27 cellular contexts compared by ENCODE assay signal in genomic region chr1:227777646-227778045, GRCh38. TPM values are rescaled to one million over a fixed set of nuclear protein-coding genes. Genes with fewer than 3 reads are reported as not detected.
DNase-seq lines count a peak whose midpoint lies in the region; ATAC-seq and TF ChIP-seq lines count a peak whose summit lies in the region.
"Had no signal": no experiment of that assay in that cellular context is flagged by ENCODE, and none has a peak within 500 bp of the region (broad histone marks: within the 10 kb centered on the region; RNA-seq: fewer than 3 reads in every experiment).

No MANE protein-coding gene starts in this region.

- peak; percentile 50 for DNase-seq in cardiac septum (ENCODE audit: low spot score)
- DNase-seq in right atrium auricular region (ENCODE audit: low spot score): no peak
- no peak for DNase-seq in endodermal cell
- peak in 3 of 5 donors; percentile 8 to 19 (median 17) for DNase-seq in ovary
- DNase-seq in upper lobe of right lung: peak; percentile 11
- no peak for DNase-seq in stimulated activated naive CD8-positive, alpha-beta T cell treated with anti-CD3 and anti-CD28 coated beads, Interleukin-15, amount 100 ng/mL, for 72 hours
- no peak for DNase-seq in aorta
- DNase-seq in nucleus accumbens (lab: John Stamatoyannopoulos, UW): no peak
- DNase-seq: CD4-positive, CD25-positive, alpha-beta regulatory T cell; DMS153; DND-41; H9; IMR-90; KG1; MG63; NCI-H1105 treated with DMSO at 0.1 percent for 48 hours; NCI-H146; NCI-H2029; NCI-H446; NCI-H524 treated with DMSO at 0.1 percent for 48 hours; NCI-H774; PC-3 had no signal

- no peak overlapping the region for H3K27ac Mint-ChIP-seq in endodermal cell
- H3K27ac Mint-ChIP-seq in stimulated activated naive CD8-positive, alpha-beta T cell treated with anti-CD3 and anti-CD28 coated beads, Interleukin-15, amount 100 ng/mL, for 72 hours: no peak overlapping the region
- H3K27ac Mint-ChIP-seq: H9 had no signal

- H3K36me3 ChIP-seq in right atrium auricular region: peaks cover 11% of the 10 kb centered on the region
- peaks cover 1% of the 10 kb centered on the region for H3K36me3 ChIP-seq in endodermal cell (ENCODE audit: control insufficient read depth, insufficient read depth, low read length)
- no peaks in the 10 kb centered on the region for H3K36me3 ChIP-seq in ovary
- H3K36me3 ChIP-seq in upper lobe of right lung: peaks cover 14% of the 10 kb centered on the region
- H3K36me3 ChIP-seq in aorta (ENCODE audit: control insufficient read depth in 1 of 2, insufficient read depth in 2 of 2, low read length in 1 of 2): no peaks in the 10 kb centered on the region

- ATAC-seq in upper lobe of right lung: no peak
- no peak for ATAC-seq in stimulated activated naive CD8-positive, alpha-beta T cell treated with anti-CD3 and anti-CD28 coated beads, Interleukin-15, amount 100 ng/mL, for 72 hours
- no peak for ATAC-seq in aorta (ENCODE audit: low FRiP score)
- ATAC-seq: PC-3, Right ventricle myocardium inferior had no signal

- H3K27me3 Mint-ChIP-seq in endodermal cell (ENCODE audit: insufficient read depth): no peaks in the 10 kb centered on the region
- no peaks in the 10 kb centered on the region for H3K27me3 Mint-ChIP-seq in stimulated activated naive CD8-positive, alpha-beta T cell treated with anti-CD3 and anti-CD28 coated beads, Interleukin-15, amount 100 ng/mL, for 72 hours
- H3K27me3 Mint-ChIP-seq: CD4-positive, CD25-positive, alpha-beta regulatory T cell had no signal

- no peaks in the 10 kb centered on the region for H3K9me3 Mint-ChIP-seq in endodermal cell
- H3K9me3 Mint-ChIP-seq in stimulated activated naive CD8-positive, alpha-beta T cell treated with anti-CD3 and anti-CD28 coated beads, Interleukin-15, amount 100 ng/mL, for 72 hours: no peaks in the 10 kb centered on the region
- H3K9me3 Mint-ChIP-seq: CD4-positive, CD25-positive, alpha-beta regulatory T cell; H9 had no signal

- peaks cover 17% of the 10 kb centered on the region for H3K36me3 Mint-ChIP-seq in endodermal cell (ENCODE audit: low read depth)

- no peak overlapping the region for H3K9ac ChIP-seq in endodermal cell (ENCODE audit: extremely low read depth, low read length, poor library complexity, severe bottlenecking)
- H3K9ac ChIP-seq: BLaER1 had no signal

- H3K4me3 ChIP-seq in right atrium auricular region (no peak overlapping the region), endodermal cell (ENCODE audit: low read length) (no peak overlapping the region), ovary (no peak overlapping the region), upper lobe of right lung (no peak overlapping the region), aorta (ENCODE audit: low read length in 2 of 2) (no peak overlapping the region)
- H3K4me3 ChIP-seq: BLaER1, MG63, SJSA1 had no signal

- no peak overlapping the region for H3K27ac ChIP-seq in right atrium auricular region
- peak overlapping the region; percentile 97 for H3K27ac ChIP-seq in endodermal cell (ENCODE audit: low read depth, low read length)
- no peak overlapping the region for H3K27ac ChIP-seq in ovary
- no peak overlapping the region for H3K27ac ChIP-seq in upper lobe of right lung
- H3K27ac ChIP-seq in aorta (ENCODE audit: low read depth in 1 of 2, low read length in 2 of 2): no peak overlapping the region
- H3K27ac ChIP-seq: BLaER1, SJSA1 had no signal

- H3K4me3 Mint-ChIP-seq in endodermal cell: no peak overlapping the region
- H3K4me3 Mint-ChIP-seq in stimulated activated naive CD8-positive, alpha-beta T cell treated with anti-CD3 and anti-CD28 coated beads, Interleukin-15, amount 100 ng/mL, for 72 hours: no peak overlapping the region
- H3K4me3 Mint-ChIP-seq: CD4-positive, CD25-positive, alpha-beta regulatory T cell; H9 had no signal

- TF ChIP-seq EP300 in ovary (IDR thresholded peaks at IDR 0.05): no peak

- WGBS in endodermal cell (ENCODE audit: insufficient coverage in 1 of 2, insufficient read length in 1 of 2), 2 experiments: 94% methylated on average over 4 of the region's 4 CpGs; no CpG with 5 or more reads in 1 of the 2 experiments
- 92 to 96% (median 94%) methylated on average over 4 of the region's 4 CpGs for WGBS in ovary, 3 donors
- WGBS in aorta, 2 donors: 97% methylated on average over 4 of the region's 4 CpGs

- H3K4me1 ChIP-seq in right atrium auricular region: peaks cover 0 to 4% of the 10 kb centered on the region in 2 donors
- no peaks in the 10 kb centered on the region for H3K4me1 ChIP-seq in endodermal cell (ENCODE audit: control insufficient read depth, insufficient read depth, low read length)
- H3K4me1 ChIP-seq in ovary (ENCODE audit: insufficient read depth): no peaks in the 10 kb centered on the region
- no peaks in the 10 kb centered on the region for H3K4me1 ChIP-seq in upper lobe of right lung
- H3K4me1 ChIP-seq in aorta (ENCODE audit: control insufficient read depth in 1 of 2, insufficient read depth in 2 of 2, low read length in 2 of 2): no peaks in the 10 kb centered on the region

- no peak for TF ChIP-seq POLR2A in ovary (IDR thresholded peaks at IDR 0.05)

- TF ChIP-seq CTCF in right atrium auricular region (IDR thresholded peaks at IDR 0.05) (no peak), endodermal cell (conservative IDR thresholded peaks at IDR 0.05) (no peak), ovary (IDR thresholded peaks at IDR 0.05) (no peak), upper lobe of right lung (IDR thresholded peaks at IDR 0.05) (no peak)

- H3K9me3 ChIP-seq in right atrium auricular region: no peaks in the 10 kb centered on the region
- no peaks in the 10 kb centered on the region for H3K9me3 ChIP-seq in endodermal cell (ENCODE audit: control insufficient read depth, low read length)
- H3K9me3 ChIP-seq in ovary: no peaks in the 10 kb centered on the region
- no peaks in the 10 kb centered on the region for H3K9me3 ChIP-seq in upper lobe of right lung
- no peaks in the 10 kb centered on the region for H3K9me3 ChIP-seq in aorta (ENCODE audit: control insufficient read depth, low read length)
- H3K9me3 ChIP-seq: BLaER1, MG63, SJSA1 had no signal

- intact Hi-C loops in cardiac septum (cut with DNase I): no loop called here
- intact Hi-C loops in ovary (cut with DNase I): no loop called here
- intact Hi-C loops in upper lobe of right lung (cut with DNase I): no loop called here
- intact Hi-C loops in aorta (cut with DNase I): no loop called here

- no peaks in the 10 kb centered on the region for H3K27me3 ChIP-seq in right atrium auricular region
- no peaks in the 10 kb centered on the region for H3K27me3 ChIP-seq in endodermal cell (ENCODE audit: control insufficient read depth, insufficient read depth, low read length, poor library complexity, severe bottlenecking)
- no peaks in the 10 kb centered on the region for H3K27me3 ChIP-seq in ovary
- no peaks in the 10 kb centered on the region for H3K27me3 ChIP-seq in upper lobe of right lung
- no peaks in the 10 kb centered on the region for H3K27me3 ChIP-seq in aorta (ENCODE audit: control insufficient read depth in 1 of 2, insufficient read depth in 2 of 2, low read length in 1 of 2)
- H3K27me3 ChIP-seq: BLaER1, MG63, SJSA1 had no signal

- no peaks in the 10 kb centered on the region for H3K4me1 Mint-ChIP-seq in endodermal cell
- H3K4me1 Mint-ChIP-seq in stimulated activated naive CD8-positive, alpha-beta T cell treated with anti-CD3 and anti-CD28 coated beads, Interleukin-15, amount 100 ng/mL, for 72 hours: peaks cover 23% of the 10 kb centered on the region
- H3K4me1 Mint-ChIP-seq: H9 had no signal

RNA-seq across cellular contexts. Expression of gene PRSS38, which starts 37.8 kb away (rescaled TPM):
- total RNA-seq in cardiac septum (not detected), right atrium auricular region (not detected), endodermal cell (not detected), ovary (not detected), upper lobe of right lung (not detected), aorta (not detected)
- polyA plus RNA-seq in endodermal cell (2013, experiment 1 of 2): not detected
- not detected for polyA plus RNA-seq in endodermal cell (2013, experiment 2 of 2)
- polyA plus RNA-seq in ovary (not detected), aorta (not detected)
- total RNA-seq: CD4-positive, CD25-positive, alpha-beta regulatory T cell; H9; IMR-90; PC-3; Right ventricle myocardium inferior; RPMI7951; SJSA1 had no signal
- polyA plus RNA-seq: AG04450; CD4-positive, CD25-positive, alpha-beta regulatory T cell; IMR-90 had no signal

RNA-seq across cellular contexts. Expression of gene SNAP47, which starts 42.4 kb away (rescaled TPM):
- 44.0 TPM for total RNA-seq in cardiac septum
- 100 to 1,000 TPM in 1 of 2 donors, 10 to 100 TPM in 1; 39.1 to 102 TPM for total RNA-seq in right atrium auricular region
- total RNA-seq in endodermal cell: 10 to 100 TPM; 42.5 to 46.6 TPM
- polyA plus RNA-seq in endodermal cell (2013, experiment 1 of 2): 41.3 TPM
- polyA plus RNA-seq in endodermal cell (2013, experiment 2 of 2): 37.0 TPM
- 100 to 1,000 TPM in 4 of 7 donors, 10 to 100 TPM in 3; 63.5 to 135 (median 106) TPM for total RNA-seq in ovary
- 10 to 100 TPM; 43.5 to 74.9 TPM for polyA plus RNA-seq in ovary
- 27.7 TPM for total RNA-seq in upper lobe of right lung
- 10 to 100 TPM; 18.1 to 24.6 TPM for total RNA-seq in aorta
- 10 to 100 TPM; 14.6 to 14.8 TPM for polyA plus RNA-seq in aorta

RNA-seq across cellular contexts. Expression of gene JMJD4, which starts 42.5 kb away (rescaled TPM):
- total RNA-seq in cardiac septum (10.7 TPM), right atrium auricular region (10 to 100 TPM; 11.0 to 11.1 TPM), endodermal cell (10 to 100 TPM; 19.4 to 21.8 TPM), ovary (10 to 100 TPM; 23.9 to 28.9 (median 26.4) TPM), upper lobe of right lung (15.1 TPM), aorta (10 to 100 TPM; 13.3 to 14.4 TPM)
- polyA plus RNA-seq in endodermal cell (2013, experiment 1 of 2): 14.3 TPM
- polyA plus RNA-seq in endodermal cell (2013, experiment 2 of 2): 13.4 TPM
- polyA plus RNA-seq in ovary (10 to 100 TPM in 1 of 2 donors, 1 to 10 TPM in 1; 5.9 to 19.9 TPM), aorta (10 to 100 TPM; 10.6 to 11.9 TPM)

Comparison
In these comparisons a context has a peak if more than half of its experiments do, and no peak if none do; other contexts are left out.
1. DNase-seq: peak in cardiac septum (single experiment), ovary (3 of 5) and upper lobe of right lung (single experiment); none in right atrium auricular region (single experiment), endodermal cell (single experiment), stimulated activated naive CD8-positive, alpha-beta T cell treated with anti-CD3 and anti-CD28 coated beads, Interleukin-15, amount 100 ng/mL, for 72 hours (0 of 2), aorta (0 of 2) and nucleus accumbens (0 of 56).